Comparison of ENCODE assay signal across 31 cellular contexts in the genomic region with DNA sequence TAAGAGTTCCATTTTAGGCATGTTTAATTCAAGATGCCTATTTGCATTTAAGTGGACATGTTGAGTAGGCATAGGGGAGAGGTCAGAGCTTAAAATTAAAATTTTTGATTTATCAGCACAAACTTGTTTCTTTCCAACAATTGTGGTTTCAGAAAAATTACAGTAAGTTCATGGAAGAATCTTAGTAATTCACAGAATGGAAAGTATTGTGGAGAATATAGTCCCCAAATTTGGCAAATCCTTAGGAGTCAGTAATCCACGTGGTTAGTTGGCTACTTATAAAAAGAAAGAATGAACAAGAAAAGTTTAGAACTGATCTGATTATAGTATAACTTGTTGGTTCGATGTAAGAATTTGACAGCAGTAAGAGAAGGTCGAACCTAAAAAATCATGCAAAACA.
"Had no signal": no experiment of that assay in that cellular context is flagged by ENCODE, and none has a peak within 500 bp of the region (broad histone marks: within the 10 kb centered on the region; RNA-seq: fewer than 3 reads in every experiment).

No MANE protein-coding gene starts in this region.

- DNase-seq: activated B cell treated with CpG ODN at 0.5 μM for 24 hours; activated CD4-positive, alpha-beta memory T cell treated with anti-CD3 and anti-CD28 coated beads for 36 hours; activated CD4-positive, alpha-beta T cell treated with anti-CD3 and anti-CD28 coated beads for 4 hours; activated CD4-positive, alpha-beta T cell treated with anti-CD3 and anti-CD28 coated beads, Interleukin-2, amount 10 ng/mL, durations not matched to agents 24 days and 14 days; activated CD4-positive, alpha-beta T cell treated with anti-CD3 and anti-CD28 coated beads, Interleukin-2, amount 50 U/mL, for 1 hour; activated CD4-positive, alpha-beta T cell treated with anti-CD3 and anti-CD28 coated beads, Interleukin-2, amount 50 U/mL, for 4 hours; activated CD4-positive, CD25-positive, alpha-beta regulatory T cell treated with anti-CD3 and anti-CD28 coated beads, Interleukin-2, amount 50 U/mL, for 72 hours; activated CD8-positive, alpha-beta memory T cell treated with anti-CD3 and anti-CD28 coated beads, Interleukin-2, amount 50 U/mL, for 4 hours; activated CD8-positive, alpha-beta T cell treated with anti-CD3 and anti-CD28 coated beads for 36 hours; activated effector memory CD4-positive, alpha-beta T cell treated with Interleukin-2 at 50 U/mL for 16 hours; activated gamma-delta T cell; activated naive CD4-positive, alpha-beta T cell treated with anti-CD3 and anti-CD28 coated beads, Interleukin-2, amount 10 ng/mL, durations not matched to agents 7 days and 5 days; activated naive CD4-positive, alpha-beta T cell treated with Interleukin-2 at 50 U/mL for 16 hours; activated naive CD8-positive, alpha-beta T cell treated with anti-CD3 and anti-CD28 coated beads, Interleukin-2, amount 10 ng/mL, durations not matched to agents 7 days and 5 days; activated naive CD8-positive, alpha-beta T cell treated with anti-CD3 and anti-CD28 coated beads, Interleukin-2, amount 50 U/mL, for 24 hours; activated T-cell treated with anti-CD3 and anti-CD28 coated beads for 4 hours; activated T-cell treated with anti-CD3 and anti-CD28 coated beads, Interleukin-2, amount 50 U/mL, for 24 hours; activated T-cell treated with anti-CD3 and anti-CD28 coated beads, Interleukin-2, amount 50 U/mL, for 48 hours; adrenal gland; amniotic stem cell; aorta; body of pancreas; brain microvascular endothelial cell; central memory CD4-positive, alpha-beta T cell; T-cell; T-helper 17 cell; T1000 had no signal

- ATAC-seq: activated CD8-positive, alpha-beta T cell treated with anti-CD3 and anti-CD28 coated beads for 36 hours; activated naive CD8-positive, alpha-beta T cell treated with anti-CD3 and anti-CD28 coated beads, Interleukin-2, amount 50 U/mL, for 24 hours; body of pancreas; T-cell; T-helper 17 cell had no signal

- H3K27me3 ChIP-seq: adrenal gland, body of pancreas, brain microvascular endothelial cell, breast epithelium had no signal

- H3K36me3 ChIP-seq: adrenal gland, brain microvascular endothelial cell, breast epithelium had no signal

- H3K4me1 ChIP-seq: body of pancreas, breast epithelium had no signal

- H3K27ac ChIP-seq: adrenal gland, body of pancreas, brain microvascular endothelial cell, breast epithelium, VCaP had no signal

- H3K4me3 ChIP-seq: adrenal gland, body of pancreas, breast epithelium had no signal

- FAIRE-seq: astrocyte, TTC549 had no signal

- H3K9me3 ChIP-seq: adrenal gland, body of pancreas, breast epithelium had no signal
